ENCODE assay signal across 1 cellular context in the genomic region with DNA sequence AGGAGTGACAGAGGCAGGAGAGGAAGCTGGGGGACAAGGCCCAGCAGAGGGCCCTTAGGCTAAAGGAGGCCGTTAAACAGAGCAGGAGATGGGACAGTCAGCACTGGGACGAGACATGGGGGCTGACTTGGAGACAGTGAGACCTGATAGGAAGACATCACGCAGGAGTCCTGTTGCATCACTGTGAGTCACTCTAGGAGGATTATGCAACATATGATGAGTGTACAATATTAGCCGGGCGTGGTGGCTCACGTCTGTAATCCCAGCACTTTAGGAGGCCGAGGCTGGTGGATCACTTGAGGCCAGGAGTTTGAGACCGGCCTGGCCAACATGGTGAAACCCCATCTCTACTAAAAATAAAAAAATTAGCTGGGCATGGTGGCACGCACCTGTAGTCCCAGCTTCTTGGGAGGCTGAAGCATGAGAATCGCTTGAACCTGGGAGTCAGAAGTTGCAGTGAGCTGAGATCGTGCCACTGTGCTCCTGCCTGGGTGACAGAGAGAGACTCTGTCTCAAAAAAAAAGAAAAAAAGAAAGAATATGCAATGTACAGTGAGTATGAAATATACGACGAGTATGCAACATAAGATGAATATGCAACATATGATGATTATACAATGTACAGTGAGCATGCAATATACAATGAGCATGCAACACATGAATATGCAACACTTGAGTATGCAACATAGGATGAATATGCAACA.
TF ChIP-seq lines count a peak whose summit lies in the region.
"Not testable (repeated sequence)": the region's sequence is repeated elsewhere in the genome, so short reads cannot be mapped to it uniquely, and the experiment has no call there.

No MANE protein-coding gene starts in this region.

TF ChIP-seq in K562, 482 proteins besides CTCF, POLR2A, EP300 and RAD21 (continued from another document and continues in another):
- TF ChIP-seq, protein P1, sequence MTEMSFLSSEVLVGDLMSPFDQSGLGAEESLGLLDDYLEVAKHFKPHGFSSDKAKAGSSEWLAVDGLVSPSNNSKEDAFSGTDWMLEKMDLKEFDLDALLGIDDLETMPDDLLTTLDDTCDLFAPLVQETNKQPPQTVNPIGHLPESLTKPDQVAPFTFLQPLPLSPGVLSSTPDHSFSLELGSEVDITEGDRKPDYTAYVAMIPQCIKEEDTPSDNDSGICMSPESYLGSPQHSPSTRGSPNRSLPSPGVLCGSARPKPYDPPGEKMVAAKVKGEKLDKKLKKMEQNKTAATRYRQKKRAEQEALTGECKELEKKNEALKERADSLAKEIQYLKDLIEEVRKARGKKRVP (CRISPR knock-in tag; IDR thresholded peaks at IDR 0.05) = peak; percentile 90
- peak; percentile 62; the same call in 1 of the 2 replicates for TF ChIP-seq DNMT1 (IDR thresholded peaks at IDR 0.05)
- TF ChIP-seq TAL1 (IDR thresholded peaks at IDR 0.05) = peak; percentile 13; the same call in 1 of the 2 replicates
- TF ChIP-seq, protein P2, sequence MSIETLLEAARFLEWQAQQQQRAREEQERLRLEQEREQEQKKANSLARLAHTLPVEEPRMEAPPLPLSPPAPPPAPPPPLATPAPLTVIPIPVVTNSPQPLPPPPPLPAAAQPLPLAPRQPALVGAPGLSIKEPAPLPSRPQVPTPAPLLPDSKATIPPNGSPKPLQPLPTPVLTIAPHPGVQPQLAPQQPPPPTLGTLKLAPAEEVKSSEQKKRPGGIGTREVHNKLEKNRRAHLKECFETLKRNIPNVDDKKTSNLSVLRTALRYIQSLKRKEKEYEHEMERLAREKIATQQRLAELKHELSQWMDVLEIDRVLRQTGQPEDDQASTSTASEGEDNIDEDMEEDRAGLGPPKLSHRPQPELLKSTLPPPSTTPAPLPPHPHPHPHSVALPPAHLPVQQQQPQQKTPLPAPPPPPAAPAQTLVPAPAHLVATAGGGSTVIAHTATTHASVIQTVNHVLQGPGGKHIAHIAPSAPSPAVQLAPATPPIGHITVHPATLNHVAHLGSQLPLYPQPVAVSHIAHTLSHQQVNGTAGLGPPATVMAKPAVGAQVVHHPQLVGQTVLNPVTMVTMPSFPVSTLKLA (conservative IDR thresholded peaks at IDR 0.05) = 0 out of 4 replicates have a peak, but pooled peaks of 1 of the 2 experiments have one; percentile 53
- peak; percentile 79 for TF ChIP-seq CREB1 (IDR thresholded peaks at IDR 0.05)
- peak; percentile 74; the same call in 1 of the 2 replicates for TF ChIP-seq CREB1 (CRISPR knock-in tag; IDR thresholded peaks at IDR 0.05)
- TF ChIP-seq ZNF766 (CRISPR knock-in tag; conservative IDR thresholded peaks at IDR 0.05) = peak; percentile 67; the same call in 1 of the 2 replicates
- TF ChIP-seq MTA1 (IDR thresholded peaks at IDR 0.05; ENCODE audit: borderline replicate concordance) = peak; percentile 55; the same call in 1 of the 2 replicates
- TF ChIP-seq JUNB (CRISPR knock-in tag; conservative IDR thresholded peaks at IDR 0.05) = peak; percentile 86
- peak; percentile 94 for TF ChIP-seq TAF9B (IDR thresholded peaks at IDR 0.05; ENCODE audit: partially characterized antibody)
- TF ChIP-seq ARID1B (IDR thresholded peaks at IDR 0.05) = peak; percentile 93
- TF ChIP-seq LCOR (CRISPR knock-in tag; IDR thresholded peaks at IDR 0.05) = peak; percentile 54; the same call in 1 of the 2 replicates
- TF ChIP-seq, protein P3, sequence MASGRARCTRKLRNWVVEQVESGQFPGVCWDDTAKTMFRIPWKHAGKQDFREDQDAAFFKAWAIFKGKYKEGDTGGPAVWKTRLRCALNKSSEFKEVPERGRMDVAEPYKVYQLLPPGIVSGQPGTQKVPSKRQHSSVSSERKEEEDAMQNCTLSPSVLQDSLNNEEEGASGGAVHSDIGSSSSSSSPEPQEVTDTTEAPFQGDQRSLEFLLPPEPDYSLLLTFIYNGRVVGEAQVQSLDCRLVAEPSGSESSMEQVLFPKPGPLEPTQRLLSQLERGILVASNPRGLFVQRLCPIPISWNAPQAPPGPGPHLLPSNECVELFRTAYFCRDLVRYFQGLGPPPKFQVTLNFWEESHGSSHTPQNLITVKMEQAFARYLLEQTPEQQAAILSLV (tag; IDR thresholded peaks at IDR 0.05) = peak; percentile 98
- peak; percentile 19; the same call in 1 of the 2 replicates for TF ChIP-seq PHF8 (IDR thresholded peaks at IDR 0.05; ENCODE audit: borderline replicate concordance, low read length)
- peak; percentile 73 for TF ChIP-seq FOS (IDR thresholded peaks at IDR 0.05; ENCODE audit: extremely low read depth, insufficient read length)
- TF ChIP-seq DACH1 (IDR thresholded peaks at IDR 0.05; ENCODE audit: partially characterized antibody) = peak; percentile 95
- TF ChIP-seq, protein P4, sequence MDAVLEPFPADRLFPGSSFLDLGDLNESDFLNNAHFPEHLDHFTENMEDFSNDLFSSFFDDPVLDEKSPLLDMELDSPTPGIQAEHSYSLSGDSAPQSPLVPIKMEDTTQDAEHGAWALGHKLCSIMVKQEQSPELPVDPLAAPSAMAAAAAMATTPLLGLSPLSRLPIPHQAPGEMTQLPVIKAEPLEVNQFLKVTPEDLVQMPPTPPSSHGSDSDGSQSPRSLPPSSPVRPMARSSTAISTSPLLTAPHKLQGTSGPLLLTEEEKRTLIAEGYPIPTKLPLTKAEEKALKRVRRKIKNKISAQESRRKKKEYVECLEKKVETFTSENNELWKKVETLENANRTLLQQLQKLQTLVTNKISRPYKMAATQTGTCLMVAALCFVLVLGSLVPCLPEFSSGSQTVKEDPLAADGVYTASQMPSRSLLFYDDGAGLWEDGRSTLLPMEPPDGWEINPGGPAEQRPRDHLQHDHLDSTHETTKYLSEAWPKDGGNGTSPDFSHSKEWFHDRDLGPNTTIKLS (IDR thresholded peaks at IDR 0.05; ENCODE audit: borderline replicate concordance, low read depth) = 0 out of 2 replicates have a peak, but pooled peaks have one; percentile 19
- peak; percentile 85 for TF ChIP-seq HDAC3 (IDR thresholded peaks at IDR 0.05; ENCODE audit: borderline replicate concordance, partially characterized antibody)
- TF ChIP-seq EGR1 (conservative IDR thresholded peaks at IDR 0.05) = 0 out of 2 replicates have a peak, but pooled peaks have one; percentile 12
- peak; percentile 86 for TF ChIP-seq SMAD1 (IDR thresholded peaks at IDR 0.05; ENCODE audit: low read depth, low read length, partially characterized antibody)
- peak; percentile 79 for TF ChIP-seq NCOR1 (IDR thresholded peaks at IDR 0.05)
- TF ChIP-seq MYC (IDR thresholded peaks at IDR 0.05; ENCODE audit: low read depth, low read length) = peak; percentile 56
- not testable (repeated sequence) for TF ChIP-seq MYC (CRISPR knock-in tag; IDR thresholded peaks at IDR 0.05; ENCODE audit: borderline replicate concordance, low read depth)
- peak; percentile 62; the same call in 1 of the 2 replicates for TF ChIP-seq MAFF (IDR thresholded peaks at IDR 0.05; ENCODE audit: low read length)
- TF ChIP-seq BHLHE40 (IDR thresholded peaks at IDR 0.05; ENCODE audit: low read length) = peak; percentile 65; the same call in 1 of the 2 replicates
- TF ChIP-seq, protein P5, sequence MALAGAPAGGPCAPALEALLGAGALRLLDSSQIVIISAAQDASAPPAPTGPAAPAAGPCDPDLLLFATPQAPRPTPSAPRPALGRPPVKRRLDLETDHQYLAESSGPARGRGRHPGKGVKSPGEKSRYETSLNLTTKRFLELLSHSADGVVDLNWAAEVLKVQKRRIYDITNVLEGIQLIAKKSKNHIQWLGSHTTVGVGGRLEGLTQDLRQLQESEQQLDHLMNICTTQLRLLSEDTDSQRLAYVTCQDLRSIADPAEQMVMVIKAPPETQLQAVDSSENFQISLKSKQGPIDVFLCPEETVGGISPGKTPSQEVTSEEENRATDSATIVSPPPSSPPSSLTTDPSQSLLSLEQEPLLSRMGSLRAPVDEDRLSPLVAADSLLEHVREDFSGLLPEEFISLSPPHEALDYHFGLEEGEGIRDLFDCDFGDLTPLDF (CRISPR knock-in tag; IDR thresholded peaks at IDR 0.05) = 0 out of 2 replicates have a peak, but pooled peaks have one; percentile 48
- TF ChIP-seq, protein P6, sequence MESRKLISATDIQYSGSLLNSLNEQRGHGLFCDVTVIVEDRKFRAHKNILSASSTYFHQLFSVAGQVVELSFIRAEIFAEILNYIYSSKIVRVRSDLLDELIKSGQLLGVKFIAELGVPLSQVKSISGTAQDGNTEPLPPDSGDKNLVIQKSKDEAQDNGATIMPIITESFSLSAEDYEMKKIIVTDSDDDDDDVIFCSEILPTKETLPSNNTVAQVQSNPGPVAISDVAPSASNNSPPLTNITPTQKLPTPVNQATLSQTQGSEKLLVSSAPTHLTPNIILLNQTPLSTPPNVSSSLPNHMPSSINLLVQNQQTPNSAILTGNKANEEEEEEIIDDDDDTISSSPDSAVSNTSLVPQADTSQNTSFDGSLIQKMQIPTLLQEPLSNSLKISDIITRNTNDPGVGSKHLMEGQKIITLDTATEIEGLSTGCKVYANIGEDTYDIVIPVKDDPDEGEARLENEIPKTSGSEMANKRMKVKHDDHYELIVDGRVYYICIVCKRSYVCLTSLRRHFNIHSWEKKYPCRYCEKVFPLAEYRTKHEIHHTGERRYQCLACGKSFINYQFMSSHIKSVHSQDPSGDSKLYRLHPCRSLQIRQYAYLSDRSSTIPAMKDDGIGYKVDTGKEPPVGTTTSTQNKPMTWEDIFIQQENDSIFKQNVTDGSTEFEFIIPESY (CRISPR knock-in tag; IDR thresholded peaks at IDR 0.05) = peak; percentile 65
- TF ChIP-seq NFIC (IDR thresholded peaks at IDR 0.05) = peak; percentile 18; the same call in 1 of the 2 replicates
- peak; percentile 91 for TF ChIP-seq MECOM (CRISPR knock-in tag; IDR thresholded peaks at IDR 0.05)
- 0 out of 3 replicates have a peak, but pooled peaks of 1 of the 2 experiments have one; percentile 26 for TF ChIP-seq CBX3 (IDR thresholded peaks at IDR 0.05; ENCODE audit: borderline replicate concordance in 1 of 2, low read length in 2 of 2)
- TF ChIP-seq, protein P7, sequence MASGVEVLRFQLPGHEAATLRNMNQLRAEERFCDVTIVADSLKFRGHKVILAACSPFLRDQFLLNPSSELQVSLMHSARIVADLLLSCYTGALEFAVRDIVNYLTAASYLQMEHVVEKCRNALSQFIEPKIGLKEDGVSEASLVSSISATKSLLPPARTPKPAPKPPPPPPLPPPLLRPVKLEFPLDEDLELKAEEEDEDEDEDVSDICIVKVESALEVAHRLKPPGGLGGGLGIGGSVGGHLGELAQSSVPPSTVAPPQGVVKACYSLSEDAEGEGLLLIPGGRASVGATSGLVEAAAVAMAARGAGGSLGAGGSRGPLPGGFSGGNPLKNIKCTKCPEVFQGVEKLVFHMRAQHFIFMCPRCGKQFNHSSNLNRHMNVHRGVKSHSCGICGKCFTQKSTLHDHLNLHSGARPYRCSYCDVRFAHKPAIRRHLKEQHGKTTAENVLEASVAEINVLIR (CRISPR knock-in tag; IDR thresholded peaks at IDR 0.05) = 0 out of 2 replicates have a peak, but pooled peaks have one; percentile 44
- TF ChIP-seq ADNP (tag; IDR thresholded peaks at IDR 0.05) = peak; percentile 82
- TF ChIP-seq, protein P8, sequence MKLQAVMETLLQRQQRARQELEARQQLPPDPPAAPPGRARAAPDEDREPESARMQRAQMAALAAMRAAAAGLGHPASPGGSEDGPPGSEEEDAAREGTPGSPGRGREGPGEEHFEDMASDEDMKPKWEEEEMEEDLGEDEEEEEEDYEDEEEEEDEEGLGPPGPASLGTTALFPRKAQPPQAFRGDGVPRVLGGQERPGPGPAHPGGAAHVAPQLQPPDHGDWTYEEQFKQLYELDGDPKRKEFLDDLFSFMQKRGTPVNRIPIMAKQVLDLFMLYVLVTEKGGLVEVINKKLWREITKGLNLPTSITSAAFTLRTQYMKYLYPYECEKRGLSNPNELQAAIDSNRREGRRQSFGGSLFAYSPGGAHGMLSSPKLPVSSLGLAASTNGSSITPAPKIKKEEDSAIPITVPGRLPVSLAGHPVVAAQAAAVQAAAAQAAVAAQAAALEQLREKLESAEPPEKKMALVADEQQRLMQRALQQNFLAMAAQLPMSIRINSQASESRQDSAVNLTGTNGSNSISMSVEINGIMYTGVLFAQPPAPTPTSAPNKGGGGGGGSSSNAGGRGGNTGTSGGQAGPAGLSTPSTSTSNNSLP (IDR thresholded peaks at IDR 0.05; ENCODE audit: borderline replicate concordance, low read depth, low read length) = 0 out of 2 replicates have a peak, but pooled peaks have one; percentile 44
- peak; percentile 94 for TF ChIP-seq SMARCE1 (IDR thresholded peaks at IDR 0.05)
- TF ChIP-seq MEIS2 (IDR thresholded peaks at IDR 0.05; ENCODE audit: partially characterized antibody) = peak; percentile 66
- TF ChIP-seq, protein P9, sequence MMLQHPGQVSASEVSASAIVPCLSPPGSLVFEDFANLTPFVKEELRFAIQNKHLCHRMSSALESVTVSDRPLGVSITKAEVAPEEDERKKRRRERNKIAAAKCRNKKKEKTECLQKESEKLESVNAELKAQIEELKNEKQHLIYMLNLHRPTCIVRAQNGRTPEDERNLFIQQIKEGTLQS (IDR thresholded peaks at IDR 0.05) = peak; percentile 100
- TF ChIP-seq, protein P9 (CRISPR knock-in tag; conservative IDR thresholded peaks at IDR 0.05) = peak; percentile 100
- peak; percentile 77; the same call in 1 of the 2 replicates for TF ChIP-seq MTA3 (IDR thresholded peaks at IDR 0.05; ENCODE audit: borderline replicate concordance)
- TF ChIP-seq, protein P10, sequence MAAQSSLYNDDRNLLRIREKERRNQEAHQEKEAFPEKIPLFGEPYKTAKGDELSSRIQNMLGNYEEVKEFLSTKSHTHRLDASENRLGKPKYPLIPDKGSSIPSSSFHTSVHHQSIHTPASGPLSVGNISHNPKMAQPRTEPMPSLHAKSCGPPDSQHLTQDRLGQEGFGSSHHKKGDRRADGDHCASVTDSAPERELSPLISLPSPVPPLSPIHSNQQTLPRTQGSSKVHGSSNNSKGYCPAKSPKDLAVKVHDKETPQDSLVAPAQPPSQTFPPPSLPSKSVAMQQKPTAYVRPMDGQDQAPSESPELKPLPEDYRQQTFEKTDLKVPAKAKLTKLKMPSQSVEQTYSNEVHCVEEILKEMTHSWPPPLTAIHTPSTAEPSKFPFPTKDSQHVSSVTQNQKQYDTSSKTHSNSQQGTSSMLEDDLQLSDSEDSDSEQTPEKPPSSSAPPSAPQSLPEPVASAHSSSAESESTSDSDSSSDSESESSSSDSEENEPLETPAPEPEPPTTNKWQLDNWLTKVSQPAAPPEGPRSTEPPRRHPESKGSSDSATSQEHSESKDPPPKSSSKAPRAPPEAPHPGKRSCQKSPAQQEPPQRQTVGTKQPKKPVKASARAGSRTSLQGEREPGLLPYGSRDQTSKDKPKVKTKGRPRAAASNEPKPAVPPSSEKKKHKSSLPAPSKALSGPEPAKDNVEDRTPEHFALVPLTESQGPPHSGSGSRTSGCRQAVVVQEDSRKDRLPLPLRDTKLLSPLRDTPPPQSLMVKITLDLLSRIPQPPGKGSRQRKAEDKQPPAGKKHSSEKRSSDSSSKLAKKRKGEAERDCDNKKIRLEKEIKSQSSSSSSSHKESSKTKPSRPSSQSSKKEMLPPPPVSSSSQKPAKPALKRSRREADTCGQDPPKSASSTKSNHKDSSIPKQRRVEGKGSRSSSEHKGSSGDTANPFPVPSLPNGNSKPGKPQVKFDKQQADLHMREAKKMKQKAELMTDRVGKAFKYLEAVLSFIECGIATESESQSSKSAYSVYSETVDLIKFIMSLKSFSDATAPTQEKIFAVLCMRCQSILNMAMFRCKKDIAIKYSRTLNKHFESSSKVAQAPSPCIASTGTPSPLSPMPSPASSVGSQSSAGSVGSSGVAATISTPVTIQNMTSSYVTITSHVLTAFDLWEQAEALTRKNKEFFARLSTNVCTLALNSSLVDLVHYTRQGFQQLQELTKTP (IDR thresholded peaks at IDR 0.05; ENCODE audit: low read depth in 1 of 2, partially characterized antibody in 2 of 2) = peak in 1 of 2 experiments; percentile 75
- peak; percentile 8 for TF ChIP-seq ZFP36 (IDR thresholded peaks at IDR 0.05; ENCODE audit: low read depth, low read length, partially characterized antibody)
